23 cellular contexts compared by ENCODE assay signal in the genomic region with DNA sequence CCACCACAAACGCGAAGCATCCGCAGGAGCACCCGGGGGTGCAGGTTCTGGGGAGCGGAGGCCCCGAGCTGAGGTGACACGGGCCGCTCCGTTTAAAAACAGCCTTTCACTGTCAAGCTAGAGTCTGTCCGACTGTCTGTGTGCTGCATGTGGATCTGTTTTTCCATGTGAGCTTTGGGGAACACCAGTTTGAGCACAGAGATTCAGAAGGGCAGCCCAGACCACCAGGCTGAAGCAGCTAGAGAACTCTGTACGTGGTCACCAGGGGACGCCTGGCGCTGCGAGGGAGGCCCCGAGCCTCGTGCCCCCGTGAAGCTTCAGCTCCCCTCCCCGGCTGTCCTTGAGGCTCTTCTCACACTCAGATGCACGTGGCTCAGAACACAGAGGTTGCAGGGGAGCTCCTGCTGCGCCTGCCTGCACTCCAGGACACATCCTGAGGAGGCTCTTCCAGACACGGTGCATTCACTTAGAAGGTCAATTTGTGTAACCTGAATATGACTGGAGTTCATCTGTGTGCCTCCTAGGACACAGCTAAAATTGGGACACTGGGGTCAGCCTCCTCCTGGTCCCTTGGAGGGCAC.
"Had no signal": no experiment of that assay in that cellular context is flagged by ENCODE, and none has a peak within 500 bp of the region (broad histone marks: within the 10 kb centered on the region; RNA-seq: fewer than 3 reads in every experiment).

No MANE protein-coding gene starts in this region.

- H3K36me3 Mint-ChIP-seq: activated naive CD4-positive, alpha-beta T cell treated with anti-CD3 and anti-CD28 coated beads, Interleukin-2, amount 10 ng/mL, durations not matched to agents 7 days and 5 days; activated naive CD8-positive, alpha-beta T cell treated with anti-CD3 and anti-CD28 coated beads for 36 hours; T-cell had no signal

- H3K27me3 ChIP-seq: brain microvascular endothelial cell, cardiac muscle cell had no signal

- H3K27me3 Mint-ChIP-seq: activated CD4-positive, alpha-beta memory T cell treated with anti-CD3 and anti-CD28 coated beads, Interleukin-2, amount 10 ng/mL, durations not matched to agents 7 days and 5 days; activated CD4-positive, alpha-beta T cell treated with anti-CD3 and anti-CD28 coated beads for 36 hours; activated naive CD8-positive, alpha-beta T cell treated with anti-CD3 and anti-CD28 coated beads for 36 hours; T-cell had no signal

- H3K36me3 ChIP-seq: brain microvascular endothelial cell, cardiac muscle cell had no signal

- H3K4me3 ChIP-seq: cardiac muscle cell, SK-N-MC had no signal

- H3K27ac ChIP-seq: brain microvascular endothelial cell, cardiac muscle cell, SK-N-MC, VCaP had no signal

- H3K4me3 Mint-ChIP-seq: activated CD4-positive, alpha-beta memory T cell treated with anti-CD3 and anti-CD28 coated beads, Interleukin-2, amount 10 ng/mL, durations not matched to agents 7 days and 5 days; activated CD4-positive, alpha-beta T cell treated with anti-CD3 and anti-CD28 coated beads for 36 hours; activated naive CD4-positive, alpha-beta T cell treated with anti-CD3 and anti-CD28 coated beads, Interleukin-2, amount 10 ng/mL, durations not matched to agents 7 days and 5 days; activated naive CD8-positive, alpha-beta T cell treated with anti-CD3 and anti-CD28 coated beads for 36 hours; activated T-cell treated with anti-CD3 and anti-CD28 coated beads, Interleukin-2, amount 50 U/mL, for 72 hours; T-cell had no signal

- H3K9me3 Mint-ChIP-seq: activated CD4-positive, alpha-beta memory T cell treated with anti-CD3 and anti-CD28 coated beads, Interleukin-2, amount 10 ng/mL, durations not matched to agents 7 days and 5 days; activated naive CD4-positive, alpha-beta T cell treated with anti-CD3 and anti-CD28 coated beads, Interleukin-2, amount 10 ng/mL, durations not matched to agents 7 days and 5 days; activated naive CD8-positive, alpha-beta T cell treated with anti-CD3 and anti-CD28 coated beads for 36 hours; activated T-cell treated with anti-CD3 and anti-CD28 coated beads, Interleukin-2, amount 50 U/mL, for 72 hours; activated T-helper 2 cell treated with anti-CD3 and anti-CD28 coated beads, Interferon-gamma antibody, Interleukin-2, Interleukin-4, amounts not matched to agents 10 μg/mL and 5 μg/mL and 100 μg/mL, durations not matched to agents 14 hours and 24 hours and 36 hours; T-cell had no signal

- H3K27ac Mint-ChIP-seq: activated CD4-positive, alpha-beta memory T cell treated with anti-CD3 and anti-CD28 coated beads, Interleukin-2, amount 10 ng/mL, durations not matched to agents 7 days and 5 days; activated CD4-positive, alpha-beta T cell treated with anti-CD3 and anti-CD28 coated beads for 36 hours; activated naive CD4-positive, alpha-beta T cell treated with anti-CD3 and anti-CD28 coated beads, Interleukin-2, amount 10 ng/mL, durations not matched to agents 7 days and 5 days; activated naive CD8-positive, alpha-beta T cell treated with anti-CD3 and anti-CD28 coated beads for 36 hours; activated T-cell treated with anti-CD3 and anti-CD28 coated beads, Interleukin-2, amount 50 U/mL, for 72 hours; activated T-helper 2 cell treated with anti-CD3 and anti-CD28 coated beads, Interferon-gamma antibody, Interleukin-2, Interleukin-4, amounts not matched to agents 10 μg/mL and 5 μg/mL and 100 μg/mL, durations not matched to agents 14 hours and 24 hours and 36 hours; T-cell had no signal

- ATAC-seq: activated CD4-positive, alpha-beta T cell treated with anti-CD3 and anti-CD28 coated beads for 36 hours; activated T-cell treated with anti-CD3 and anti-CD28 coated beads, Interleukin-2, amount 50 U/mL, for 72 hours; PC-3; T-cell had no signal

- DNase-seq: activated CD4-positive, alpha-beta memory T cell treated with anti-CD3 and anti-CD28 coated beads, Interleukin-2, amount 10 ng/mL, durations not matched to agents 7 days and 5 days; activated CD4-positive, alpha-beta T cell treated with anti-CD3 and anti-CD28 coated beads for 36 hours; activated CD4-positive, alpha-beta T cell treated with anti-CD3 and anti-CD28 coated beads, Interleukin-2, amount 50 U/mL, for 1 hour; activated gamma-delta T cell treated with Interleukin-2 at 50 U/mL for 16 hours; activated naive CD4-positive, alpha-beta T cell treated with anti-CD3 and anti-CD28 coated beads, Interleukin-2, amount 10 ng/mL, durations not matched to agents 7 days and 5 days; activated naive CD8-positive, alpha-beta T cell treated with anti-CD3 and anti-CD28 coated beads for 36 hours; activated T-cell treated with anti-CD3 and anti-CD28 coated beads, Interleukin-2, amount 50 U/mL, for 72 hours; brain microvascular endothelial cell; NCI-H2029; NCI-H2107; NCI-H2171 treated with DMSO at 0.1 percent for 48 hours; NCI-H226; NCI-H526; NCI-H774; PC-3; SIG-M5; T-cell; T-helper 2 cell; T1000 had no signal
